ENCODE assay signal across 5 cellular contexts in the genomic region with DNA sequence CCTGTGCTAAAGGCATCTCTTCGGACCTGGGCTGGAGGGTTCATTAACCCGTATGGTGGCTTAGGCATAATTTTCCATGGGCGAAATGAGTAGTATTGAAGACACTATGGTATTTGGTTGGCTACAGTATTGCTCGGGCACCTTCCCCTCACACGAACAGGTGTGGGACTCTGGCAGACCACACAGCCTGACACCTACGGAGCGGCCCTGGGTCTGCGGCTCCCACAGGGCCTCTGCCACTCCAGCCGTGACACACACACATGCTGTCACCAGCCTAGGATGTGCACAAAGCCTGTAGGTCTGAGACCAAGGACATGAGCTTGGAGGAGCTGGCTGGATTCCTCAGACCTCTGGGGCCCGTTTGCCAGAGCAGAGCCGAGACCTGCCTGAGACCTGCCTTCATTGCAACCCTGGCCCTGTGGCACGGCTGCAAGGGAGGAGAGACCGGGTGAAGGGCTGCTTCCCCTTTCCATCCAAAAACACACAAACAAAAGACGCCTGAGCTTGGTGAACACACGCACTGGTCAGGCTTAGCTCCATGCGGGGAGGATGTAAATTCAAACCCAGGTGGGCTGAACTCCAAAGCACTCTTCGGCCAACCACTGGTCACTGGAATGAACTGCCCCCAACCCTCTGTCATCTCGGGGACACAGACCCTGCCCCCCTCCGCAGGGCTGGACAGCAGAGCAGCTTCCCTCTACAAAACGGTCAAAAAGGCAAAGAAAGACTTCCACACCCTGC. TPM values are rescaled to one million over a fixed set of nuclear protein-coding genes. Genes with fewer than 3 reads are reported as not detected.
"Had no signal": no experiment of that assay in that cellular context is flagged by ENCODE, and none has a peak within 500 bp of the region (broad histone marks: within the 10 kb centered on the region; RNA-seq: fewer than 3 reads in every experiment).

No MANE protein-coding gene starts in this region.

RNA-seq across cellular contexts. Expression of a gene that starts 51.2 kb away (rescaled TPM):
- total RNA-seq: activated B cell treated with CpG ODN at 0.5 μM for 24 hours; activated CD4-positive, alpha-beta T cell treated with anti-CD3 and anti-CD28 coated beads for 36 hours; activated T-helper 17 cell treated with anti-CD3 and anti-CD28 coated beads, Interleukin-2, amount 50 U/mL, for 72 hours; naive thymus-derived CD8-positive, alpha-beta T cell; pulmonary artery endothelial cell had no signal
